1 cellular context compared by ENCODE assay signal in genomic region chr1:244322181-244322580, GRCh38.
A peak's percentile ranks its signal among the peaks of the same experiment; 100 is the strongest.
TF ChIP-seq lines count a peak whose summit lies in the region.

No MANE protein-coding gene starts in this region.

TF ChIP-seq in K562, 482 proteins besides CTCF, POLR2A, EP300 and RAD21 (continued from another document):
- TF ChIP-seq MGA (IDR thresholded peaks at IDR 0.05) (peak; percentile 37), ZNF280A (IDR thresholded peaks at IDR 0.05; ENCODE audit: low read depth, partially characterized antibody) (peak; percentile 37), NR0B1 (IDR thresholded peaks at IDR 0.05; ENCODE audit: partially characterized antibody) (no peak), SLC30A9 (CRISPR knock-in tag; IDR thresholded peaks at IDR 0.05) (no peak), ZNF57 (CRISPR knock-in tag; IDR thresholded peaks at IDR 0.05) (no peak), SAP30 (IDR thresholded peaks at IDR 0.05; ENCODE audit: borderline replicate concordance, insufficient read depth, low read depth, low read length, poor library complexity, severe bottlenecking) (no peak)
